Comparison of ENCODE assay signal across 14 cellular contexts in the genomic region with DNA sequence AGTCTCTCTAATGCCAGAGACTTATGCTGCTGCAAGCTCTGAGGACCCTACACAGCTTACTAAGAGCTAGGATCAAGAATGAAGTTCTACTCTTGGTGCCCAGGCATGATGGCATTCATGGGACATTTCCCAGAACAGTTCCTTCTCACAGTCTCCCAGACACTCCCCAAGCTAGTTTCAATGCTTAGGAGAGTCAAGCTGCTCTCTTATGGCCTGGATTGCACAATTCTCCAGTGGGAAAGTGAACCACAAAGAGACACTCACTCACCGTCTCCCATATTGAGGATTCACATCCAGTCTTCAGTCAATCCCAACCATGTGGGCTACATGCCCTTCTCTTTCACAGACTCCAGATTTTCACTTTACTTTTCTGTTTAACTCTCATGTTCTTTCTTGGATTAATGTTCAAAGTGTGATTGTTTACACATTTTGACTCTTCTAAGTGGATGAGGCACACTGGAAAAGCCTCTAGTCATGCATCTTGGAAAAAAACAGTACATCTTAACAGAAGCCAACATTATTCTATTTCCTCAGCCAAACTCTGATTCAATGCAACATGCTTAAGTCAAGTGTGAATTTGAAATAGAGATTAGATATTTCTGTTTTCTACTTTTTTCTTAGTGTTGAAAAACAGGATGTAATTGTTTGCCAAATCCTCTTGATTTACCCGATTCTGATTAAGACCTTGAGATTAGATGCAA.
DNase-seq lines count a peak whose midpoint lies in the region; ATAC-seq, FAIRE-seq and TF ChIP-seq lines count a peak whose summit lies in the region.
"Had no signal": no experiment of that assay in that cellular context is flagged by ENCODE, and none has a peak within 500 bp of the region (broad histone marks: within the 10 kb centered on the region; RNA-seq: fewer than 3 reads in every experiment).

No MANE protein-coding gene starts in this region.

- no peak overlapping the region for H2AFZ ChIP-seq in H1 (ENCODE audit: low read length)

- no peak overlapping the region for H2BK15ac ChIP-seq in H1 (ENCODE audit: low read length)

- H3K4me2 ChIP-seq in H1 (ENCODE audit: insufficient read depth in 1 of 2, low read depth in 2 of 2, low read length in 2 of 2), result no peak overlapping the region

- TF ChIP-seq CTCF in H1 (IDR thresholded peaks at IDR 0.05; ENCODE audit: control extremely low read depth in 1 of 3, insufficient read depth in 1 of 3, low read depth in 1 of 3, low read length in 3 of 3), result no peak
- no peak for TF ChIP-seq CTCF in gastroesophageal sphincter (IDR thresholded peaks at IDR 0.05)
- TF ChIP-seq CTCF in RWPE1 (conservative IDR thresholded peaks at IDR 0.05; ENCODE audit: low read depth), result no peak

- no peak overlapping the region for H3K4ac ChIP-seq in H1 (replicated peaks; ENCODE audit: insufficient read length, low read depth, low read length)

- H3K27me3 ChIP-seq in H1 (replicated peaks in 1 of 4; ENCODE audit: control insufficient read depth in 3 of 4, extremely low read depth in 1 of 4, insufficient read depth in 3 of 4, low read length in 3 of 4) (no peaks in the 10 kb centered on the region), gastroesophageal sphincter (peaks cover 8% of the 10 kb centered on the region)

- H3K79me2 ChIP-seq in H1 (ENCODE audit: control insufficient read depth in 1 of 2, insufficient read depth in 2 of 2, low read length in 2 of 2), result no peaks in the 10 kb centered on the region

- TF ChIP-seq EP300 in H1 (IDR thresholded peaks at IDR 0.05; ENCODE audit: borderline replicate concordance in 1 of 2, low read depth in 2 of 2, low read length in 2 of 2) (no peak), gastroesophageal sphincter (IDR thresholded peaks at IDR 0.05) (no peak)

- TF ChIP-seq POLR2A in H1 (IDR thresholded peaks at IDR 0.05; ENCODE audit: control extremely low read depth in 1 of 2, low read depth in 2 of 2, low read length in 2 of 2) (no peak), gastroesophageal sphincter (IDR thresholded peaks at IDR 0.05) (no peak)

- intact Hi-C loops in sciatic nerve (cut with DNase I), result no loop called here

- no peaks in the 10 kb centered on the region; the same call in 1 of the 2 replicates for H3K79me1 ChIP-seq in H1 (ENCODE audit: low read depth, low read length)

- H3K9me3 ChIP-seq in H1 (ENCODE audit: insufficient read depth in 2 of 2, low read depth in 1 of 2, low read length in 1 of 2), result no peaks in the 10 kb centered on the region
- no peaks in the 10 kb centered on the region for H3K9me3 ChIP-seq in gastroesophageal sphincter
- H3K9me3 ChIP-seq: HAP-1 had no signal

- H3K23ac ChIP-seq in H1 (ENCODE audit: insufficient read length), result no peak overlapping the region

- H3K36me3 ChIP-seq in H1 (ENCODE audit: control insufficient read depth in 2 of 4, insufficient read depth in 4 of 4, low read length in 3 of 4) (no peaks in the 10 kb centered on the region), gastroesophageal sphincter (no peaks in the 10 kb centered on the region)
- H3K36me3 ChIP-seq: HAP-1 had no signal

- H2BK120ac ChIP-seq in H1 (replicated peaks; ENCODE audit: low read depth, low read length), result no peak overlapping the region

- ATAC-seq in gastroesophageal sphincter, result peak; percentile 34
- peak; percentile 30 for ATAC-seq in sciatic nerve
- no peak for ATAC-seq in GM21723 (IDR thresholded peaks at IDR 0.05; ENCODE audit: unreplicated experiment)

- H4K20me1 ChIP-seq in H1 (replicated peaks in 1 of 2; ENCODE audit: control insufficient read depth in 1 of 2, insufficient read depth in 2 of 2, low read length in 2 of 2), result no peaks in the 10 kb centered on the region

- peak; percentile 4 for DNase-seq in EH (ENCODE audit: low read depth)
- DNase-seq in H1 (ENCODE audit: low read depth in 1 of 2, low spot score in 2 of 2), result no peak
- DNase-seq in sciatic nerve (ENCODE audit: low spot score), result no peak
- DNase-seq in LoVo (ENCODE audit: low spot score), result no peak
- no peak for DNase-seq in RWPE1 (ENCODE audit: low spot score)
- DNase-seq: CD4-positive, CD25-positive, alpha-beta regulatory T cell; Kasumi-1; NCI-H1417; NCI-H187 treated with DMSO at 0.1 percent for 48 hours; NCI-H526 treated with DMSO at 0.1 percent for 48 hours had no signal

- no peak overlapping the region for H3K14ac ChIP-seq in H1 (ENCODE audit: insufficient read length)

- H2BK20ac ChIP-seq in H1 (ENCODE audit: low read length), result no peak overlapping the region

- H4K91ac ChIP-seq in H1 (replicated peaks; ENCODE audit: insufficient read length, low read length), result no peak overlapping the region

- H2BK5ac ChIP-seq in H1 (ENCODE audit: low read depth, low read length), result no peak overlapping the region

- no peak overlapping the region for H3K4me3 ChIP-seq in H1 (ENCODE audit: extremely low read depth in 1 of 4, insufficient read depth in 2 of 4, low read depth in 3 of 4, low read length in 4 of 4)
- H3K4me3 ChIP-seq in gastroesophageal sphincter, result no peak overlapping the region
- H3K4me3 ChIP-seq: HAP-1 had no signal

- 0 out of 2 replicates have a peak overlapping the region, but pooled peaks have one; percentile 10 for H2AK5ac ChIP-seq in H1 (ENCODE audit: low read depth, low read length)

- H3K27ac ChIP-seq in H1 (ENCODE audit: low read depth, low read length), result no peak overlapping the region
- no peak overlapping the region for H3K27ac ChIP-seq in gastroesophageal sphincter
- no peak overlapping the region for H3K27ac ChIP-seq in RWPE1

- 97% methylated on average over 2 of the region's 2 CpGs; no CpG with 5 or more reads in 1 of the 2 experiments for WGBS in H1 (ENCODE audit: extremely low coverage in 1 of 2, insufficient coverage in 1 of 2, insufficient read length in 1 of 2, insufficient replicate concordance in 2 of 2, low coverage in 1 of 2, low lambda C conversion rate in 2 of 2, missing lambda C conversion rate in 1 of 2), 2 experiments
- WGBS in gastroesophageal sphincter (ENCODE audit: low coverage in 1 of 2), 2 donors, result 45 to 75% methylated on average over 2 of the region's 2 CpGs

- H3K4me1 ChIP-seq in H1 (replicated peaks in 1 of 4; ENCODE audit: control insufficient read depth in 3 of 4, insufficient read depth in 4 of 4, low read length in 3 of 4) (peaks cover 0 to 8% (median 2%) of the 10 kb centered on the region in 4 experiments; a peak in 4 of 7 replicates), gastroesophageal sphincter (no peaks in the 10 kb centered on the region)

- H4K8ac ChIP-seq in H1 (ENCODE audit: extremely low read depth, insufficient read depth, low read length), result no peak overlapping the region

- no peak overlapping the region for H3K56ac ChIP-seq in H1 (replicated peaks; ENCODE audit: insufficient read length, low read depth, low read length)

- no peak for FAIRE-seq in H1 (lab: Jason Lieb, UNC)
- FAIRE-seq: GM19239 had no signal

- H3K18ac ChIP-seq in H1 (ENCODE audit: extremely low read depth, low read length), result no peak overlapping the region

- H3K23me2 ChIP-seq in H1 (ENCODE audit: low read depth, low read length), result no peaks in the 10 kb centered on the region

- no peak overlapping the region for H2BK12ac ChIP-seq in H1 (ENCODE audit: low read depth, low read length)

- TF ChIP-seq RAD21 in H1 (IDR thresholded peaks at IDR 0.05 in 1 of 2, conservative IDR thresholded peaks at IDR 0.05 in 1 of 2; ENCODE audit: low read depth in 2 of 2, low read length in 2 of 2), result no peak

- H3K9ac ChIP-seq in H1 (replicated peaks in 1 of 4; ENCODE audit: extremely low read depth in 1 of 4, low read depth in 3 of 4, low read length in 3 of 4), result no peak overlapping the region

- POLR2A ChIA-PET in H1 (lab: Charles Lee; ENCODE audit: partially characterized antibody), result no interaction called here
- POLR2A ChIA-PET in RWPE1 (lab: Yijun Ruan, JAX; ENCODE audit: low non-redundant PET), result no interaction called here

- CTCF ChIA-PET in H1 (lab: Charles Lee; ENCODE audit: partially characterized antibody), result interaction anchor here (0.7 to 1.2 kb wide), 3 partner anchors 9 to 360 kb away, joined by 3 read pairs; no protein-coding TSS in a partner anchor
- CTCF ChIA-PET in RWPE1 (lab: Yijun Ruan, JAX), result no interaction called here

- no peak overlapping the region for H4K5ac ChIP-seq in H1 (ENCODE audit: insufficient read length, low read depth, low read length)

TF ChIP-seq in H1, 55 proteins besides CTCF, POLR2A, EP300 and RAD21 (continues in another document):
- TF ChIP-seq JUN (IDR thresholded peaks at IDR 0.05; ENCODE audit: low read depth, low read length) (no peak), YY1 (IDR thresholded peaks at IDR 0.05; ENCODE audit: low read depth, low read length) (no peak), SAP30 (IDR thresholded peaks at IDR 0.05; ENCODE audit: insufficient read depth, insufficient replicate concordance, low read length) (no peak), BRCA1 (IDR thresholded peaks at IDR 0.05; ENCODE audit: low read depth, low read length) (no peak), CHD2 (IDR thresholded peaks at IDR 0.05; ENCODE audit: low read length) (no peak), USF2 (IDR thresholded peaks at IDR 0.05; ENCODE audit: low read length) (no peak), FOSL1 (IDR thresholded peaks at IDR 0.05; ENCODE audit: insufficient read depth, low read depth, low read length) (no peak), RXRA (IDR thresholded peaks at IDR 0.05; ENCODE audit: insufficient read depth, low read depth, low read length) (no peak), CREB1 (IDR thresholded peaks at IDR 0.05) (no peak), SIX5 (IDR thresholded peaks at IDR 0.05; ENCODE audit: low read depth, low read length) (no peak), EGR1 (IDR thresholded peaks at IDR 0.05; ENCODE audit: borderline replicate concordance, low read depth, low read length) (no peak)
- TF ChIP-seq, protein P1, sequence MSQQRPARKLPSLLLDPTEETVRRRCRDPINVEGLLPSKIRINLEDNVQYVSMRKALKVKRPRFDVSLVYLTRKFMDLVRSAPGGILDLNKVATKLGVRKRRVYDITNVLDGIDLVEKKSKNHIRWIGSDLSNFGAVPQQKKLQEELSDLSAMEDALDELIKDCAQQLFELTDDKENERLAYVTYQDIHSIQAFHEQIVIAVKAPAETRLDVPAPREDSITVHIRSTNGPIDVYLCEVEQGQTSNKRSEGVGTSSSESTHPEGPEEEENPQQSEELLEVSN (IDR thresholded peaks at IDR 0.05), result no peak
